12 cellular contexts compared by ENCODE assay signal in genomic region chr1:41454406-41454805, GRCh38. TPM values are rescaled to one million over a fixed set of nuclear protein-coding genes. Genes with fewer than 3 reads are reported as not detected.
DNase-seq lines count a peak whose midpoint lies in the region; ATAC-seq and TF ChIP-seq lines count a peak whose summit lies in the region.
"Had no signal": no experiment of that assay in that cellular context is flagged by ENCODE, and none has a peak within 500 bp of the region (broad histone marks: within the 10 kb centered on the region; RNA-seq: fewer than 3 reads in every experiment).

No MANE protein-coding gene starts in this region.

- H3K9me3 Mint-ChIP-seq in activated naive CD8-positive, alpha-beta T cell treated with anti-CD3 and anti-CD28 coated beads, Interleukin-2, amount 50 U/mL, for 24 hours = no peaks in the 10 kb centered on the region
- H3K9me3 Mint-ChIP-seq: WTC11 had no signal

- intact Hi-C loops in head of caudate nucleus (cut with DNase I) = no loop called here

- no peak overlapping the region for H3K4me3 Mint-ChIP-seq in activated naive CD8-positive, alpha-beta T cell treated with anti-CD3 and anti-CD28 coated beads, Interleukin-2, amount 50 U/mL, for 24 hours
- H3K4me3 Mint-ChIP-seq: WTC11 had no signal

- no peak overlapping the region for H3K27ac Mint-ChIP-seq in activated naive CD8-positive, alpha-beta T cell treated with anti-CD3 and anti-CD28 coated beads, Interleukin-2, amount 50 U/mL, for 24 hours
- H3K27ac Mint-ChIP-seq: WTC11 had no signal

- DNase-seq in COR-L47 (lab: John Stamatoyannopoulos, UW) = peak; percentile 78
- DNase-seq in head of caudate nucleus = peak; percentile 68 to 94 (median 87)
- peak in 55 of 56 donors; percentile 13 to 93 (median 81) for DNase-seq in nucleus accumbens (lab: John Stamatoyannopoulos, UW)
- DNase-seq in NOMO-1 (lab: John Stamatoyannopoulos, UW; ENCODE audit: unreplicated experiment in 2 of 2) = no peak
- DNase-seq in activated naive CD8-positive, alpha-beta T cell treated with anti-CD3 and anti-CD28 coated beads, Interleukin-2, amount 50 U/mL, for 24 hours = no peak
- DNase-seq: BE2C, brain microvascular endothelial cell, NCI-H187 treated with DMSO at 0.1 percent for 48 hours had no signal

- H3K4me1 Mint-ChIP-seq in activated naive CD8-positive, alpha-beta T cell treated with anti-CD3 and anti-CD28 coated beads, Interleukin-2, amount 50 U/mL, for 24 hours = no peaks in the 10 kb centered on the region
- H3K4me1 Mint-ChIP-seq: WTC11 had no signal

- H3K36me3 Mint-ChIP-seq in activated naive CD8-positive, alpha-beta T cell treated with anti-CD3 and anti-CD28 coated beads, Interleukin-2, amount 50 U/mL, for 24 hours (ENCODE audit: low read depth) = no peaks in the 10 kb centered on the region
- H3K36me3 Mint-ChIP-seq: WTC11 had no signal

- no peak for ATAC-seq in HG03378 (IDR thresholded peaks at IDR 0.05; ENCODE audit: unreplicated experiment)
- ATAC-seq in GM19035 (IDR thresholded peaks at IDR 0.05; ENCODE audit: unreplicated experiment) = no peak
- no peak for ATAC-seq in activated naive CD8-positive, alpha-beta T cell treated with anti-CD3 and anti-CD28 coated beads, Interleukin-2, amount 50 U/mL, for 24 hours
- ATAC-seq: WTC11 had no signal

- no peaks in the 10 kb centered on the region for H3K27me3 Mint-ChIP-seq in activated naive CD8-positive, alpha-beta T cell treated with anti-CD3 and anti-CD28 coated beads, Interleukin-2, amount 50 U/mL, for 24 hours

TF ChIP-seq in PFSK-1, 5 proteins besides CTCF, POLR2A, EP300 and RAD21:
- TF ChIP-seq POLR2AphosphoS5 (IDR thresholded peaks at IDR 0.05; ENCODE audit: low read depth, low read length) (no peak), FOXP2 (optimal IDR thresholded peaks at IDR 0.05; ENCODE audit: borderline replicate concordance, extremely low read depth, extremely low read length, insufficient read depth) (peak; percentile 26), SIN3A (IDR thresholded peaks at IDR 0.05; ENCODE audit: borderline replicate concordance, insufficient read depth, low read length) (0 out of 2 replicates have a peak, but pooled peaks have one; percentile 15), TAF1 (IDR thresholded peaks at IDR 0.05; ENCODE audit: borderline replicate concordance, insufficient read depth, low read length) (no peak)
- TF ChIP-seq, protein P1, sequence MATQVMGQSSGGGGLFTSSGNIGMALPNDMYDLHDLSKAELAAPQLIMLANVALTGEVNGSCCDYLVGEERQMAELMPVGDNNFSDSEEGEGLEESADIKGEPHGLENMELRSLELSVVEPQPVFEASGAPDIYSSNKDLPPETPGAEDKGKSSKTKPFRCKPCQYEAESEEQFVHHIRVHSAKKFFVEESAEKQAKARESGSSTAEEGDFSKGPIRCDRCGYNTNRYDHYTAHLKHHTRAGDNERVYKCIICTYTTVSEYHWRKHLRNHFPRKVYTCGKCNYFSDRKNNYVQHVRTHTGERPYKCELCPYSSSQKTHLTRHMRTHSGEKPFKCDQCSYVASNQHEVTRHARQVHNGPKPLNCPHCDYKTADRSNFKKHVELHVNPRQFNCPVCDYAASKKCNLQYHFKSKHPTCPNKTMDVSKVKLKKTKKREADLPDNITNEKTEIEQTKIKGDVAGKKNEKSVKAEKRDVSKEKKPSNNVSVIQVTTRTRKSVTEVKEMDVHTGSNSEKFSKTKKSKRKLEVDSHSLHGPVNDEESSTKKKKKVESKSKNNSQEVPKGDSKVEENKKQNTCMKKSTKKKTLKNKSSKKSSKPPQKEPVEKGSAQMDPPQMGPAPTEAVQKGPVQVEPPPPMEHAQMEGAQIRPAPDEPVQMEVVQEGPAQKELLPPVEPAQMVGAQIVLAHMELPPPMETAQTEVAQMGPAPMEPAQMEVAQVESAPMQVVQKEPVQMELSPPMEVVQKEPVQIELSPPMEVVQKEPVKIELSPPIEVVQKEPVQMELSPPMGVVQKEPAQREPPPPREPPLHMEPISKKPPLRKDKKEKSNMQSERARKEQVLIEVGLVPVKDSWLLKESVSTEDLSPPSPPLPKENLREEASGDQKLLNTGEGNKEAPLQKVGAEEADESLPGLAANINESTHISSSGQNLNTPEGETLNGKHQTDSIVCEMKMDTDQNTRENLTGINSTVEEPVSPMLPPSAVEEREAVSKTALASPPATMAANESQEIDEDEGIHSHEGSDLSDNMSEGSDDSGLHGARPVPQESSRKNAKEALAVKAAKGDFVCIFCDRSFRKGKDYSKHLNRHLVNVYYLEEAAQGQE (IDR thresholded peaks at IDR 0.05; ENCODE audit: insufficient read depth in 1 of 2, low read depth in 2 of 2, low read length in 2 of 2) = peak in 1 of 2 experiments; percentile 9; a peak in 1 of 4 replicates
TF ChIP-seq in PFSK-1: peak in this region for 3.

RNA-seq across cellular contexts. Expression of gene EDN2, which starts 30.1 kb away (rescaled TPM):
- 0.67 TPM for polyA plus RNA-seq in PFSK-1 (2012; ENCODE audit: insufficient read length, low read depth)

Comparison
In these comparisons a context has a peak if more than half of its experiments do, and no peak if none do; other contexts are left out.
1. DNase-seq: peak in COR-L47 (single experiment), head of caudate nucleus (42 of 42) and nucleus accumbens (55 of 56); none in NOMO-1 (0 of 2) and activated naive CD8-positive, alpha-beta T cell treated with anti-CD3 and anti-CD28 coated beads, Interleukin-2, amount 50 U/mL, for 24 hours (single experiment).